12 cellular contexts compared by ENCODE assay signal in the genomic region with DNA sequence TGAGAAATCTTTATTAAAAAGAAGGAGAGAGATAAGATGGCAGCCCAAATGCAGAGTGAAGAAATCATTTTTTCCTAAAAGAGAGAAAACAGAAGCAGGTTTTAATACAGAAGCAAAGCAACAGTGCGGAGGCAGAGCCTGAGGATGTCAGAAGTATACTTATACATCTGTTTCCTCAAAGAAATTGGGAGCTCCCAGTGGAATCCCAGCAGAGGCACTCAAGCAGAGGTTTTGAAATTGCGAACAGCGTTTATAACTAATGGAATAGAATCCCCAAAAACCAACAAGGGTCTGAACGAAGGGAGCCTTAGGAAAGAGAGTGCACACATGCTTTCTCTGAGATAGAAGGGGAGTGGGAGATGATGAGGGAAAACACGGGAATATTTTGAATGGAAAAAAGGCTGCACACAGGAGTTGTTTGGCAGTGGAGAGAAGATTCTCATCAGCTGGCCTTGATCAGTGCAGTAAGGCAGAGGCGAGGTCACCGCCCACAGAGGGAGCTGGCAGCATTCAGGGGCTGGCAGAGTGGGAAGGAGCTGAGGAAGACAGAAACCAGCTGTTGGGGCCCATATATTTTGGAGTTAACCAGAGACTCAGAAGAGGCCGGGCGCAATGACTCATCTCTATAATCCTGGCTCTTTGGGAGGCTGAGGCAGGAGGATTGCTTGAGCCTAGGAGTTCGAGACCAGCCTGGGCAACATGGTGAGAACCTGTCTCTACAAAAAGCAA. TPM values are rescaled to one million over a fixed set of nuclear protein-coding genes. Genes with fewer than 3 reads are reported as not detected.
DNase-seq lines count a peak whose midpoint lies in the region; ATAC-seq and TF ChIP-seq lines count a peak whose summit lies in the region.
"Had no signal": no experiment of that assay in that cellular context is flagged by ENCODE, and none has a peak within 500 bp of the region (broad histone marks: within the 10 kb centered on the region; RNA-seq: fewer than 3 reads in every experiment).

No MANE protein-coding gene starts in this region.

- ATAC-seq in natural killer cell treated with Interleukin-12 subunit alpha and Interleukin-12 subunit beta and Interleukin-15 and Interleukin-18, amount 100 ng/mL, for 72 hours: no peak
- no peak for ATAC-seq in natural killer cell
- ATAC-seq in left cardiac atrium: peak; percentile 75 to 81
- ATAC-seq in upper lobe of left lung (ENCODE audit: low FRiP score in 2 of 2): peak; percentile 51 to 65

- H3K4me1 ChIP-seq in upper lobe of left lung: peaks cover 0 to 12% (median 0%) of the 10 kb centered on the region in 4 donors
- H3K4me1 ChIP-seq: parathyroid adenoma had no signal

- H3K4me3 Mint-ChIP-seq in natural killer cell treated with Interleukin-12 subunit alpha and Interleukin-12 subunit beta and Interleukin-15 and Interleukin-18, amount 100 ng/mL, for 72 hours: peak overlapping the region; percentile 62
- no peak overlapping the region for H3K4me3 Mint-ChIP-seq in natural killer cell
- H3K4me3 Mint-ChIP-seq: CD4-positive, alpha-beta memory T cell had no signal

- no peak overlapping the region for H3K27ac ChIP-seq in upper lobe of left lung
- H3K27ac ChIP-seq: parathyroid adenoma had no signal

- POLR2A ChIA-PET in GM10248 (lab: Yijun Ruan, JAX): interaction anchor here (0.6 kb wide), 1 partner anchor 312 kb away, joined by 6 read pairs; no protein-coding TSS in a partner anchor

- H3K4me1 Mint-ChIP-seq in natural killer cell treated with Interleukin-12 subunit alpha and Interleukin-12 subunit beta and Interleukin-15 and Interleukin-18, amount 100 ng/mL, for 72 hours (ENCODE audit: low read depth in 2 of 2): peaks cover 11 to 49% of the 10 kb centered on the region in 2 donors
- peaks cover 0 to 8% of the 10 kb centered on the region in 2 donors for H3K4me1 Mint-ChIP-seq in natural killer cell

- H3K4me3 ChIP-seq in upper lobe of left lung: no peak overlapping the region

- no peaks in the 10 kb centered on the region for H3K36me3 Mint-ChIP-seq in natural killer cell treated with Interleukin-12 subunit alpha and Interleukin-12 subunit beta and Interleukin-15 and Interleukin-18, amount 100 ng/mL, for 72 hours
- H3K36me3 Mint-ChIP-seq in natural killer cell: no peaks in the 10 kb centered on the region
- H3K36me3 Mint-ChIP-seq: CD4-positive, alpha-beta memory T cell had no signal

- no peaks in the 10 kb centered on the region for H3K36me3 ChIP-seq in upper lobe of left lung

- no peak for DNase-seq in natural killer cell treated with Interleukin-12 subunit alpha and Interleukin-12 subunit beta and Interleukin-15 and Interleukin-18, amount 100 ng/mL, for 72 hours (ENCODE audit: low spot score)
- DNase-seq in natural killer cell: no peak
- peak; percentile 34 for DNase-seq in T1000 (lab: John Stamatoyannopoulos, UW)
- peak; percentile 67 for DNase-seq in left cardiac atrium
- DNase-seq in upper lobe of left lung: peak; percentile 26 to 47
- no peak for DNase-seq in GM10248 (ENCODE audit: extremely low spot score)
- DNase-seq in SHP77 (lab: John Stamatoyannopoulos, UW): no peak
- no peak for DNase-seq in dermis blood vessel endothelial cell
- DNase-seq: CD4-positive, alpha-beta memory T cell; NCI-H2029 treated with DMSO at 0.1 percent for 48 hours had no signal

- no peak for TF ChIP-seq CTCF in natural killer cell (IDR thresholded peaks at IDR 0.05)
- no peak for TF ChIP-seq CTCF in upper lobe of left lung (IDR thresholded peaks at IDR 0.05)
- no peak for TF ChIP-seq CTCF in GM10248 (IDR thresholded peaks at IDR 0.05; ENCODE audit: control extremely low read depth, extremely low read depth, low read depth, missing control alignments)

- H3K9me3 Mint-ChIP-seq in natural killer cell treated with Interleukin-12 subunit alpha and Interleukin-12 subunit beta and Interleukin-15 and Interleukin-18, amount 100 ng/mL, for 72 hours: no peaks in the 10 kb centered on the region
- no peaks in the 10 kb centered on the region for H3K9me3 Mint-ChIP-seq in natural killer cell

- peak overlapping the region in 1 of 2 donors; percentile 59 for H3K27ac Mint-ChIP-seq in natural killer cell treated with Interleukin-12 subunit alpha and Interleukin-12 subunit beta and Interleukin-15 and Interleukin-18, amount 100 ng/mL, for 72 hours
- no peak overlapping the region for H3K27ac Mint-ChIP-seq in natural killer cell
- H3K27ac Mint-ChIP-seq: CD4-positive, alpha-beta memory T cell had no signal

- intact Hi-C loops in natural killer cell (cut with micrococcal nuclease): no loop called here
- intact Hi-C loops in left cardiac atrium (cut with DNase I): no loop called here

- CTCF ChIA-PET in GM10248 (lab: Yijun Ruan, JAX): interaction anchor here (2.4 kb wide), 1 partner anchor 29 kb away, joined by 11 read pairs; no protein-coding TSS in a partner anchor

- WGBS in upper lobe of left lung, 2 donors: 71 to 74% methylated on average over 10 of the region's 10 CpGs

- peaks cover 20 to 39% of the 10 kb centered on the region in 2 donors for H3K27me3 Mint-ChIP-seq in natural killer cell treated with Interleukin-12 subunit alpha and Interleukin-12 subunit beta and Interleukin-15 and Interleukin-18, amount 100 ng/mL, for 72 hours
- H3K27me3 Mint-ChIP-seq in natural killer cell (ENCODE audit: low read depth in 2 of 2): peaks cover 13 to 35% of the 10 kb centered on the region in 2 donors

- no peak for TF ChIP-seq EP300 in upper lobe of left lung (IDR thresholded peaks at IDR 0.05)

- no peaks in the 10 kb centered on the region for H3K9me3 ChIP-seq in upper lobe of left lung

- no peak for TF ChIP-seq POLR2A in upper lobe of left lung (IDR thresholded peaks at IDR 0.05)

- H3K27me3 ChIP-seq in upper lobe of left lung: no peaks in the 10 kb centered on the region

RNA-seq across cellular contexts. Expression of gene SMCO2, which starts 17.5 kb away (rescaled TPM):
- total RNA-seq in natural killer cell treated with Interleukin-12 subunit alpha and Interleukin-12 subunit beta and Interleukin-15 and Interleukin-18, amount 100 ng/mL, for 72 hours: 1 to 10 TPM; 1.0 to 1.1 TPM
- total RNA-seq in natural killer cell (not detected), left cardiac atrium (not detected), upper lobe of left lung (under 1 TPM in 2 of 6 donors, not detected in 4; 0.27 to 0.34 TPM), dermis blood vessel endothelial cell (0.23 and 0.34 TPM in 2 replicates)
- total RNA-seq: CD4-positive, alpha-beta memory T cell; SK-MEL-5 had no signal

Comparison
In these comparisons a context has a peak if more than half of its experiments do, and no peak if none do; other contexts are left out.
1. ATAC-seq: peak in left cardiac atrium (2 of 2) and upper lobe of left lung (2 of 2); none in natural killer cell treated with Interleukin-12 subunit alpha and Interleukin-12 subunit beta and Interleukin-15 and Interleukin-18, amount 100 ng/mL, for 72 hours (0 of 2) and natural killer cell (0 of 3).
2. DNase-seq: peak in T1000 (single experiment), left cardiac atrium (single experiment) and upper lobe of left lung (2 of 2); none in natural killer cell treated with Interleukin-12 subunit alpha and Interleukin-12 subunit beta and Interleukin-15 and Interleukin-18, amount 100 ng/mL, for 72 hours (single experiment), natural killer cell (single experiment), GM10248 (single experiment), SHP77 (0 of 2) and dermis blood vessel endothelial cell (single experiment).